ENCODE assay signal across 8 cellular contexts in the genomic region with DNA sequence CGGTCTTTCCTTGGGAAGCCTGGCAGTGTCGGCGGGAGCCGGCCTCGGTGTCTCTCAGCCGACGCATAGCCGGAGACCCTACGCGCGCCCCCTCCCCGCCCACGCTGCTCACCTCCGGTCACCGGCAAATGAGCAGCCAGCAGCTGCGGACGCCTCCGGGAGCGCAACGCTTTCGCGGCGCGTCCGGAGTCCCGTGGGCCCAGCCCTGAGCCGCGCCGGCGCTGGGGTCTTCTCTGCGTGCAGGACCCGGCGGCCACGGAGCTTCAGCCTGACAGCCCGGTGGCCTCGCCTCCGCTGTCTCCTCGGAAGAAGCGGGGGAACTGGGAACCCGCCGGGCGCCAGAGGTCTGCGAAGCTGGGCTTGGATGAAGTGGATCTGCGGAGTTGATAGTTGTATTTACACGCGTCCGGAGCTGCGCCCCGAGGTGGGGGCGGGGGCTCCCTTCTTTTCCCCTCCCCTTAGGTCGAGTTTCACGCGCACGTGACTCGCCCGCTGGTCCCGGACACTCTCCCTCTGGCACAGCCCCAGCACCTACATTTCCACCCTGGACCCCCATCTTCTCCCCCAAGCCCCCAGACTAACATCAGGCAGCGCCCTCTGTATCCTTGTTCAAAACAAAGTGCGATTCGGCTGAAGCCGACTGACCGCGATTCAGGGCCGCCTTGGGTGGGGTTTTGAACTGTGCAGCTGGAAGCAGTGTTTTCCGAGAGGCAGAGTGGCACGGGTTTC. TPM values are rescaled to one million over a fixed set of nuclear protein-coding genes. Genes with fewer than 3 reads are reported as not detected.
DNase-seq lines count a peak whose midpoint lies in the region; ATAC-seq and TF ChIP-seq lines count a peak whose summit lies in the region.

TSS of gene SLC43A1 (minus strand) at position 371 of the 729 bp plus-strand sequence. CDS start 1,591 bp downstream, outside the sequence.

- no peaks in the 10 kb centered on the region for H3K27me3 Mint-ChIP-seq in CD4-positive, alpha-beta T cell
- peaks cover 8% of the 10 kb centered on the region for H3K27me3 Mint-ChIP-seq in T-helper 1 cell treated with Interleukin-12 subunit alpha and Interleukin-12 subunit beta and Interleukin-4 antibody, amounts not matched to agents 30 μg/mL and 1 μg/mL, for 36 hours (ENCODE audit: low read depth)

- H3K27me3 ChIP-seq in CD4-positive, alpha-beta T cell (ENCODE audit: control insufficient read depth, insufficient read depth, low read length) = no peaks in the 10 kb centered on the region
- no peaks in the 10 kb centered on the region for H3K27me3 ChIP-seq in left lung

- no peaks in the 10 kb centered on the region for H3K9me3 Mint-ChIP-seq in CD4-positive, alpha-beta T cell
- no peaks in the 10 kb centered on the region for H3K9me3 Mint-ChIP-seq in T-helper 1 cell treated with Interleukin-12 subunit alpha and Interleukin-12 subunit beta and Interleukin-4 antibody, amounts not matched to agents 30 μg/mL and 1 μg/mL, for 36 hours

- peaks cover 6% of the 10 kb centered on the region for H3K36me3 Mint-ChIP-seq in CD4-positive, alpha-beta T cell (ENCODE audit: low read depth)
- H3K36me3 Mint-ChIP-seq in T-helper 1 cell treated with Interleukin-12 subunit alpha and Interleukin-12 subunit beta and Interleukin-4 antibody, amounts not matched to agents 30 μg/mL and 1 μg/mL, for 36 hours (ENCODE audit: low read depth) = no peaks in the 10 kb centered on the region

- H3K9me3 ChIP-seq in CD4-positive, alpha-beta T cell (ENCODE audit: control insufficient read depth, low read length) = no peaks in the 10 kb centered on the region
- H3K9me3 ChIP-seq in left lung = no peaks in the 10 kb centered on the region

- CTCF ChIA-PET in CD4-positive, alpha-beta T cell (lab: Charles Lee) = interaction anchor here (0.8 to 4.9 kb wide), 5 partner anchors 9 to 129 kb away, joined by 3 to 19 read pairs (median 4); no protein-coding TSS in a partner anchor

- no peak within 1 kb of the TSS for H3K27ac ChIP-seq in CD4-positive, alpha-beta T cell (ENCODE audit: low read depth, low read length)
- H3K27ac ChIP-seq in left lung = peak within 1 kb of the TSS; percentile 46 to 55

- intact Hi-C loops in CD4-positive, alpha-beta T cell (cut with DNase I, micrococcal nuclease) = no loop called here
- intact Hi-C loops in left lung (cut with DNase I) = no loop called here

- H3K4me3 Mint-ChIP-seq in CD4-positive, alpha-beta T cell = peak within 1 kb of the TSS; percentile 98
- peak within 1 kb of the TSS; percentile 99 for H3K4me3 Mint-ChIP-seq in T-helper 1 cell treated with Interleukin-12 subunit alpha and Interleukin-12 subunit beta and Interleukin-4 antibody, amounts not matched to agents 30 μg/mL and 1 μg/mL, for 36 hours

- peak in 1 of 10 experiments; percentile 16 for DNase-seq in CD4-positive, alpha-beta T cell
- peak; percentile 60 to 72 for DNase-seq in cardiac fibroblast (ENCODE audit: low read depth in 2 of 2)
- peak; percentile 65 to 88 for DNase-seq in left lung
- DNase-seq in stimulated activated CD8-positive, alpha-beta memory T cell treated with anti-CD3 and anti-CD28 coated beads, Interleukin-15, amount 100 ng/mL, for 48 hours (ENCODE audit: low read depth in 2 of 2) = peak; percentile 10 to 28
- no peak for DNase-seq in activated gamma-delta T cell treated with Interleukin-2 at 50 U/mL for 16 hours

- H3K27ac Mint-ChIP-seq in CD4-positive, alpha-beta T cell = peak within 1 kb of the TSS; percentile 42
- peak within 1 kb of the TSS; percentile 83 for H3K27ac Mint-ChIP-seq in T-helper 1 cell treated with Interleukin-12 subunit alpha and Interleukin-12 subunit beta and Interleukin-4 antibody, amounts not matched to agents 30 μg/mL and 1 μg/mL, for 36 hours

- TF ChIP-seq CTCF in CD4-positive, alpha-beta T cell (IDR thresholded peaks at IDR 0.05) = no peak
- no peak for TF ChIP-seq CTCF in cardiac fibroblast (IDR thresholded peaks at IDR 0.05; ENCODE audit: low read depth, low read length)
- no peak for TF ChIP-seq CTCF in left lung (IDR thresholded peaks at IDR 0.05)

- H3K4me1 ChIP-seq in left lung = peaks cover 0 to 28% of the 10 kb centered on the region in 2 donors

- POLR2A ChIA-PET in CD4-positive, alpha-beta T cell (lab: Charles Lee) = interaction anchor here (0.6 to 1.8 kb wide), 9 partner anchors 9 to 1063 kb away, joined by 3 to 7 read pairs (median 3); partner anchors contain the start of genes LPXN, SELENOH and ZFP91

- peaks cover 30% of the 10 kb centered on the region for H3K4me1 Mint-ChIP-seq in CD4-positive, alpha-beta T cell (ENCODE audit: low read depth)
- peaks cover 15% of the 10 kb centered on the region for H3K4me1 Mint-ChIP-seq in T-helper 1 cell treated with Interleukin-12 subunit alpha and Interleukin-12 subunit beta and Interleukin-4 antibody, amounts not matched to agents 30 μg/mL and 1 μg/mL, for 36 hours (ENCODE audit: low read depth)

- H3K4me3 ChIP-seq in cardiac fibroblast (replicated peaks in 1 of 2; ENCODE audit: low read depth in 2 of 2, low read length in 2 of 2) = peak within 1 kb of the TSS; percentile 75 to 92
- H3K4me3 ChIP-seq in left lung = peak within 1 kb of the TSS; percentile 83 to 92

- peak; percentile 20 for ATAC-seq in CD4-positive, alpha-beta T cell (ENCODE audit: poor library complexity)
- ATAC-seq in GM19328 (IDR thresholded peaks at IDR 0.05; ENCODE audit: unreplicated experiment) (peak; percentile 45), HG03571 (IDR thresholded peaks at IDR 0.05; ENCODE audit: unreplicated experiment) (peak; percentile 31), left lung (peak; percentile 81)

- no peaks in the 10 kb centered on the region for H3K36me3 ChIP-seq in left lung

RNA-seq across cellular contexts. Expression of gene SLC43A1, which starts in this region (rescaled TPM):
- total RNA-seq in CD4-positive, alpha-beta T cell = 1 to 10 TPM; 3.1 to 4.2 TPM
- 10 to 100 TPM; 11.8 to 25.3 TPM for total RNA-seq in left lung

Comparison
In these comparisons a context has a peak if more than half of its experiments do, and no peak if none do; other contexts are left out.
1. ATAC-seq: peak in every context shown above with its lines; median percentile 81 in left lung; 45 in GM19328; 31 in HG03571; 20 in CD4-positive, alpha-beta T cell.